Comparison of ENCODE assay signal across 27 cellular contexts in the genomic region with DNA sequence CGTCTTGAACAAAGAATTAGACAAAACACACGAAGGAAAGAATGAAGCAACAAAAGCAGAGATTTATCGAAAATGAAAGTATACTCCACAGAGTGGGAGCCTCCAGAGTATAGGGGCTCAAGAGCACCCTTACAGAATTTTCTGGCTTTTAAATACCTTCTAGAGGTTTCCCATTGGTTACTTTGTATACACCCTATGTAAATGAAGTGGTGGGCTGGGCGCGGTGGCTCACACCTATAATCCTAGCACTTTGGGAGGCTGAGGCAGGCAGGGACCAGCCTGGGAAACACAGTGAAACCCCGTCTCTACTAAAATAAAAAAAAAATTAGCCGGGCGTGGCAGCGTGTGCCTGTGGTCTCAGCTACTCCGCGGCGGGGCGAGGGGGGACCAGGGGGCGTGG. TPM values are rescaled to one million over a fixed set of nuclear protein-coding genes. Genes with fewer than 3 reads are reported as not detected.
DNase-seq lines count a peak whose midpoint lies in the region; ATAC-seq and TF ChIP-seq lines count a peak whose summit lies in the region.
"Had no signal": no experiment of that assay in that cellular context is flagged by ENCODE, and none has a peak within 500 bp of the region (broad histone marks: within the 10 kb centered on the region; RNA-seq: fewer than 3 reads in every experiment).

No MANE protein-coding gene starts in this region.

- H2BK120ac ChIP-seq in IMR-90 (ENCODE audit: low read depth, low read length), result no peak overlapping the region
- no peak overlapping the region for H2BK120ac ChIP-seq in H9 (ENCODE audit: low read depth, low read length, poor library complexity, severe bottlenecking)
- H2BK120ac ChIP-seq in mesenchymal stem cell (ENCODE audit: low read depth, low read length), result no peak overlapping the region

- CTCF ChIA-PET in IMR-90 (lab: Yijun Ruan, JAX), result no interaction called here

- no peak overlapping the region for H2BK5ac ChIP-seq in IMR-90 (ENCODE audit: low read depth, low read length, poor library complexity, severe bottlenecking)
- H2BK5ac ChIP-seq in H9 (ENCODE audit: insufficient read length, low read length), result no peak overlapping the region
- no peak overlapping the region for H2BK5ac ChIP-seq in mesenchymal stem cell (ENCODE audit: low read depth, low read length, poor library complexity, severe bottlenecking)

- ATAC-seq in heart left ventricle (no peak), IMR-90 (ENCODE audit: low read depth) (no peak), HG03025 (IDR thresholded peaks at IDR 0.05; ENCODE audit: low FRiP score, unreplicated experiment) (no peak)
- no peak for ATAC-seq in effector memory CD8-positive, alpha-beta T cell (replicated peaks)
- ATAC-seq: A549; activated CD8-positive, alpha-beta memory T cell treated with anti-CD3 and anti-CD28 coated beads, Interleukin-2, amount 10 ng/mL, durations not matched to agents 7 days and 5 days; sciatic nerve had no signal

- H3K14ac ChIP-seq in IMR-90 (replicated peaks; ENCODE audit: low read depth, low read length), result no peak overlapping the region
- H3K14ac ChIP-seq in H9 (ENCODE audit: insufficient read depth, low read length), result no peak overlapping the region
- no peak overlapping the region for H3K14ac ChIP-seq in mesenchymal stem cell (ENCODE audit: low read length in 2 of 2)

- H2BK12ac ChIP-seq in H9 (ENCODE audit: insufficient read length, low read depth, low read length), result no peak overlapping the region
- no peak overlapping the region for H2BK12ac ChIP-seq in mesenchymal stem cell (ENCODE audit: low read length in 2 of 2)

- dilution Hi-C loops in IMR-90 (cut with HindIII; ENCODE audit: low sequenced_read_pairs, unreplicated experiment), result no loop called here

- H3K4me3 Mint-ChIP-seq in effector memory CD8-positive, alpha-beta T cell, result peak overlapping the region; percentile 19 to 43
- H3K4me3 Mint-ChIP-seq in H9, result no peak overlapping the region
- H3K4me3 Mint-ChIP-seq: activated CD4-positive, alpha-beta T cell treated with anti-CD3 and anti-CD28 coated beads, Interleukin-2, amount 10 ng/mL, durations not matched to agents 24 days and 14 days; activated CD8-positive, alpha-beta memory T cell treated with anti-CD3 and anti-CD28 coated beads, Interleukin-2, amount 10 ng/mL, durations not matched to agents 7 days and 5 days; activated naive CD4-positive, alpha-beta T cell treated with anti-CD3 and anti-CD28 coated beads for 36 hours; nephron progenitor cell; stimulated activated naive CD8-positive, alpha-beta T cell treated with anti-CD3 and anti-CD28 coated beads, Interleukin-15, Interleukin-2, amounts not matched to agents 100 ng/mL and 50 ng/mL, for 24 hours had no signal

- H4K20me1 ChIP-seq in IMR-90 (ENCODE audit: insufficient read depth, low read length), result no peaks in the 10 kb centered on the region
- H4K20me1 ChIP-seq in H9 (ENCODE audit: control insufficient read depth, insufficient read depth, insufficient read length), result no peaks in the 10 kb centered on the region

- H3K79me2 ChIP-seq in H9 (ENCODE audit: insufficient read depth, low read length), result no peaks in the 10 kb centered on the region
- H3K79me2 ChIP-seq: parathyroid adenoma had no signal

- no peak overlapping the region for H4K5ac ChIP-seq in IMR-90 (ENCODE audit: low read depth, low read length)
- no peak overlapping the region for H4K5ac ChIP-seq in H9 (ENCODE audit: insufficient read length, low read depth, low read length)

- H3K23ac ChIP-seq in IMR-90 (ENCODE audit: low read depth, low read length), result no peak overlapping the region
- no peak overlapping the region for H3K23ac ChIP-seq in H9 (ENCODE audit: insufficient read length, low read depth, low read length)
- no peak overlapping the region for H3K23ac ChIP-seq in mesenchymal stem cell (ENCODE audit: low read length in 2 of 2)

- H3K27me3 ChIP-seq in left ventricle myocardium inferior (ENCODE audit: low read depth), result no peaks in the 10 kb centered on the region
- H3K27me3 ChIP-seq in heart left ventricle, result no peaks in the 10 kb centered on the region
- H3K27me3 ChIP-seq in IMR-90 (ENCODE audit: control insufficient read depth, insufficient read depth, low read length), result no peaks in the 10 kb centered on the region
- H3K27me3 ChIP-seq in thymus (ENCODE audit: control insufficient read depth, insufficient read depth), result no peaks in the 10 kb centered on the region
- H3K27me3 ChIP-seq in H9 (ENCODE audit: insufficient read depth, low read length), result no peaks in the 10 kb centered on the region
- no peaks in the 10 kb centered on the region for H3K27me3 ChIP-seq in mesenchymal stem cell (ENCODE audit: control insufficient read depth in 1 of 2, insufficient read depth in 1 of 2, low read length in 2 of 2)
- H3K27me3 ChIP-seq: breast epithelium, tibial artery had no signal

- 90 to 94% (median 92%) methylated on average over 14 of the region's 14 CpGs for WGBS in heart left ventricle, 4 donors
- WGBS in IMR-90 (ENCODE audit: extremely low coverage in 2 of 2, insufficient read length in 1 of 2), 2 experiments, result 100% methylated on average over 1 of the region's 14 CpGs; no CpG with 5 or more reads in 1 of the 2 experiments
- 94% methylated on average over 14 of the region's 14 CpGs for WGBS in thymus
- WGBS in H9 (ENCODE audit: extremely low coverage, insufficient read length, low lambda C conversion rate), result no CpG with 5 or more reads among the region's 14 CpGs
- WGBS in mesenchymal stem cell, result 94% methylated on average over 14 of the region's 14 CpGs

- intact Hi-C loops in left ventricle myocardium inferior (cut with micrococcal nuclease), result no loop called here
- intact Hi-C loops in heart left ventricle (cut with DNase I), result no loop called here
- intact Hi-C loops in IMR-90 (cut with micrococcal nuclease), result no loop called here

- POLR2A ChIA-PET in IMR-90 (lab: Charles Lee; ENCODE audit: unreplicated experiment), result interaction anchor here (0.6 kb wide), 2 partner anchors 114 to 288 kb away, joined by 3 to 4 read pairs; no protein-coding TSS in a partner anchor

- no peak overlapping the region for H3K27ac ChIP-seq in left ventricle myocardium inferior (replicated peaks)
- no peak overlapping the region for H3K27ac ChIP-seq in heart left ventricle
- no peak overlapping the region for H3K27ac ChIP-seq in IMR-90 (ENCODE audit: insufficient read depth, low read length)
- no peak overlapping the region for H3K27ac ChIP-seq in thymus (ENCODE audit: low read depth)
- no peak overlapping the region for H3K27ac ChIP-seq in H9 (ENCODE audit: insufficient read length, low read depth, low read length)
- H3K27ac ChIP-seq in mesenchymal stem cell (ENCODE audit: low read length, poor library complexity, severe bottlenecking), result no peak overlapping the region
- H3K27ac ChIP-seq: A549, parathyroid adenoma, PC-9, tibial artery, VCaP had no signal

- no peak overlapping the region for H4K91ac ChIP-seq in IMR-90 (ENCODE audit: insufficient read depth, low read depth, low read length)
- no peak overlapping the region for H4K91ac ChIP-seq in H9 (ENCODE audit: insufficient read length, low read depth, low read length)
- H4K91ac ChIP-seq in mesenchymal stem cell (ENCODE audit: low read length), result no peak overlapping the region

- no TSS peak for BruUV-seq in IMR-90 (replicated peaks; lab: Mats Ljungman, UMichigan)

- H3K56ac ChIP-seq in IMR-90 (ENCODE audit: extremely low read depth, insufficient read depth, low read length), result no peak overlapping the region
- H3K56ac ChIP-seq in H9 (ENCODE audit: insufficient read length, low read depth, low read length), result no peak overlapping the region

- H2AK5ac ChIP-seq in IMR-90 (ENCODE audit: low read depth, low read length) (no peak overlapping the region), H9 (ENCODE audit: insufficient read length, low read length) (no peak overlapping the region), mesenchymal stem cell (ENCODE audit: low read length, severe bottlenecking) (no peak overlapping the region)

- H3K27ac Mint-ChIP-seq in effector memory CD8-positive, alpha-beta T cell, result no peak overlapping the region
- H3K27ac Mint-ChIP-seq in H9, result no peak overlapping the region
- H3K27ac Mint-ChIP-seq: activated CD4-positive, alpha-beta T cell treated with anti-CD3 and anti-CD28 coated beads, Interleukin-2, amount 10 ng/mL, durations not matched to agents 24 days and 14 days; activated CD8-positive, alpha-beta memory T cell treated with anti-CD3 and anti-CD28 coated beads, Interleukin-2, amount 10 ng/mL, durations not matched to agents 7 days and 5 days; activated naive CD4-positive, alpha-beta T cell treated with anti-CD3 and anti-CD28 coated beads for 36 hours; nephron progenitor cell; stimulated activated naive CD8-positive, alpha-beta T cell treated with anti-CD3 and anti-CD28 coated beads, Interleukin-15, Interleukin-2, amounts not matched to agents 100 ng/mL and 50 ng/mL, for 24 hours had no signal

- H2BK20ac ChIP-seq in IMR-90 (ENCODE audit: low read depth, low read length), result no peak overlapping the region
- H2BK20ac ChIP-seq in H9 (ENCODE audit: low read depth, low read length, poor library complexity, severe bottlenecking), result no peak overlapping the region

- no peak overlapping the region for H3T11ph ChIP-seq in H9 (ENCODE audit: low read length)

- TF ChIP-seq POLR2A in heart left ventricle (IDR thresholded peaks at IDR 0.05), result no peak
- TF ChIP-seq POLR2A in IMR-90 (IDR thresholded peaks at IDR 0.05; ENCODE audit: low read depth, low read length), result no peak

- H2BK15ac ChIP-seq in IMR-90 (ENCODE audit: low read depth, low read length) (no peak overlapping the region), H9 (ENCODE audit: low read depth, low read length) (no peak overlapping the region), mesenchymal stem cell (ENCODE audit: low read depth, poor library complexity, severe bottlenecking) (no peak overlapping the region)

- H3K23me2 ChIP-seq in H9 (ENCODE audit: insufficient read length, low read depth, low read length, poor library complexity, severe bottlenecking), result no peaks in the 10 kb centered on the region

- H3K79me1 ChIP-seq in IMR-90 (ENCODE audit: low read depth in 1 of 2, low read length in 2 of 2), result no peaks in the 10 kb centered on the region
- H3K79me1 ChIP-seq in H9 (ENCODE audit: insufficient read depth, low read depth, low read length, poor library complexity, severe bottlenecking), result no peaks in the 10 kb centered on the region
- no peaks in the 10 kb centered on the region for H3K79me1 ChIP-seq in mesenchymal stem cell (replicated peaks; ENCODE audit: low read length, poor library complexity, severe bottlenecking)

- H3K4ac ChIP-seq in IMR-90 (ENCODE audit: low read depth, low read length) (no peak overlapping the region), H9 (ENCODE audit: low read depth, low read length) (no peak overlapping the region), mesenchymal stem cell (ENCODE audit: low read depth in 1 of 2, low read length in 2 of 2) (no peak overlapping the region)

- H3K4me1 Mint-ChIP-seq in effector memory CD8-positive, alpha-beta T cell (ENCODE audit: low read depth in 2 of 2), result no peaks in the 10 kb centered on the region
- H3K4me1 Mint-ChIP-seq in H9, result peaks cover 5 to 7% of the 10 kb centered on the region in 2 experiments; a peak in 3 of 4 replicates
- H3K4me1 Mint-ChIP-seq: activated CD4-positive, alpha-beta T cell treated with anti-CD3 and anti-CD28 coated beads, Interleukin-2, amount 10 ng/mL, durations not matched to agents 24 days and 14 days; activated CD8-positive, alpha-beta memory T cell treated with anti-CD3 and anti-CD28 coated beads, Interleukin-2, amount 10 ng/mL, durations not matched to agents 7 days and 5 days; nephron progenitor cell had no signal

- H3K9me3 ChIP-seq in left ventricle myocardium inferior (replicated peaks) (peaks cover 4% of the 10 kb centered on the region), heart left ventricle (peaks cover 0 to 8% (median 0%) of the 10 kb centered on the region in 12 donors), IMR-90 (ENCODE audit: control insufficient read depth, insufficient read depth, low read length) (peaks cover 9% of the 10 kb centered on the region), thymus (ENCODE audit: control insufficient read depth) (no peaks in the 10 kb centered on the region), H9 (ENCODE audit: control insufficient read depth, low read depth, low read length) (no peaks in the 10 kb centered on the region), mesenchymal stem cell (ENCODE audit: control insufficient read depth, low read length) (peaks cover 10% of the 10 kb centered on the region)
- H3K9me3 ChIP-seq: tibial artery had no signal

- H3K36me3 Mint-ChIP-seq in effector memory CD8-positive, alpha-beta T cell (ENCODE audit: insufficient read depth), result no peaks in the 10 kb centered on the region
- H3K36me3 Mint-ChIP-seq in H9 (ENCODE audit: insufficient read depth in 1 of 3, low read depth in 3 of 3), result peaks cover 0 to 15% (median 3%) of the 10 kb centered on the region in 3 experiments; a peak in 3 of 7 replicates
- H3K36me3 Mint-ChIP-seq: activated CD8-positive, alpha-beta memory T cell treated with anti-CD3 and anti-CD28 coated beads, Interleukin-2, amount 10 ng/mL, durations not matched to agents 7 days and 5 days had no signal

- H3K36me3 ChIP-seq in left ventricle myocardium inferior (no peaks in the 10 kb centered on the region), heart left ventricle (no peaks in the 10 kb centered on the region), IMR-90 (ENCODE audit: control insufficient read depth, insufficient read depth, low read length) (no peaks in the 10 kb centered on the region), thymus (ENCODE audit: control insufficient read depth, insufficient read depth) (no peaks in the 10 kb centered on the region), mesenchymal stem cell (ENCODE audit: control insufficient read depth in 1 of 2, insufficient read depth in 2 of 2, low read depth in 1 of 2, low read length in 2 of 2) (no peaks in the 10 kb centered on the region)
- H3K36me3 ChIP-seq: breast epithelium, tibial artery had no signal

- DNase-seq in left ventricle myocardium inferior (no peak), heart left ventricle (no peak), IMR-90 (no peak), H9 (no peak), mesenchymal stem cell (no peak)
- DNase-seq in effector memory CD8-positive, alpha-beta T cell, result no peak
- DNase-seq: activated CD4-positive, alpha-beta T cell treated with anti-CD3 and anti-CD28 coated beads, Interleukin-2, amount 10 ng/mL, durations not matched to agents 24 days and 14 days; activated CD8-positive, alpha-beta memory T cell treated with anti-CD3 and anti-CD28 coated beads, Interleukin-2, amount 10 ng/mL, durations not matched to agents 7 days and 5 days; activated naive CD4-positive, alpha-beta T cell treated with anti-CD3 and anti-CD28 coated beads for 36 hours; amniotic stem cell; NCI-H1092; NCI-H1694 treated with DMSO at 0.1 percent for 48 hours; NCI-H524; nephron progenitor cell; PC-9; SIG-M5; SW 1271; T-helper 9 cell; tibial artery had no signal

- no peaks in the 10 kb centered on the region for H3K9me3 Mint-ChIP-seq in effector memory CD8-positive, alpha-beta T cell
- H3K9me3 Mint-ChIP-seq in H9, result peaks cover 13 to 17% of the 10 kb centered on the region in 2 experiments

- TF ChIP-seq CTCF in left ventricle myocardium inferior (IDR thresholded peaks at IDR 0.05; ENCODE audit: borderline replicate concordance) (no peak), heart left ventricle (IDR thresholded peaks at IDR 0.05) (no peak), IMR-90 (conservative IDR thresholded peaks at IDR 0.05; ENCODE audit: low read depth, low read length) (no peak), H9 (conservative IDR thresholded peaks at IDR 0.05) (no peak)

- H3K18ac ChIP-seq in IMR-90 (ENCODE audit: low read depth, low read length) (no peak overlapping the region), H9 (ENCODE audit: insufficient read length, low read depth, low read length) (no peak overlapping the region), mesenchymal stem cell (ENCODE audit: low read depth in 1 of 2, low read length in 2 of 2) (no peak overlapping the region)

- H3K4me1 ChIP-seq in left ventricle myocardium inferior (peaks cover 9% of the 10 kb centered on the region), heart left ventricle (peaks cover 0 to 7% (median 0%) of the 10 kb centered on the region in 12 donors), IMR-90 (ENCODE audit: control insufficient read depth, insufficient read depth, low read length) (no peaks in the 10 kb centered on the region), thymus (ENCODE audit: control insufficient read depth, insufficient read depth, low read length) (no peaks in the 10 kb centered on the region), H9 (ENCODE audit: insufficient read depth, low read length) (no peaks in the 10 kb centered on the region), mesenchymal stem cell (ENCODE audit: control insufficient read depth, insufficient read depth, low read depth, low read length) (no peaks in the 10 kb centered on the region)
- H3K4me1 ChIP-seq: A549, breast epithelium, parathyroid adenoma had no signal

- no peak overlapping the region for H2AK9ac ChIP-seq in IMR-90 (replicated peaks; ENCODE audit: low read depth, low read length, poor library complexity)

- TF ChIP-seq RAD21 in IMR-90 (IDR thresholded peaks at IDR 0.05; ENCODE audit: low read length), result no peak

- no peak overlapping the region for H4K8ac ChIP-seq in IMR-90 (ENCODE audit: low read depth in 2 of 2, low read length in 2 of 2)
- H4K8ac ChIP-seq in H9 (replicated peaks; ENCODE audit: insufficient read length, low read depth, low read length), result no peak overlapping the region
- H4K8ac ChIP-seq in mesenchymal stem cell (ENCODE audit: low read length), result no peak overlapping the region

- H3K27me3 Mint-ChIP-seq in effector memory CD8-positive, alpha-beta T cell, result peaks cover 9 to 13% of the 10 kb centered on the region in 2 donors
- H3K27me3 Mint-ChIP-seq in H9 (ENCODE audit: low read depth), result no peaks in the 10 kb centered on the region
- H3K27me3 Mint-ChIP-seq: stimulated activated naive CD8-positive, alpha-beta T cell treated with anti-CD3 and anti-CD28 coated beads, Interleukin-15, Interleukin-2, amounts not matched to agents 100 ng/mL and 50 ng/mL, for 24 hours had no signal

- no peak overlapping the region for H3K9ac ChIP-seq in IMR-90 (ENCODE audit: low read depth, low read length)
- H3K9ac ChIP-seq in H9 (ENCODE audit: extremely low read depth, insufficient read length, low read length), result no peak overlapping the region
- H3K9ac ChIP-seq in mesenchymal stem cell (ENCODE audit: low read length), result no peak overlapping the region
- H3K9ac ChIP-seq: parathyroid adenoma had no signal

- H3K4me2 ChIP-seq in IMR-90 (ENCODE audit: low read depth, low read length) (peak overlapping the region; percentile 33; the same call in 1 of the 2 replicates), H9 (ENCODE audit: insufficient read depth, insufficient read length, low read length) (no peak overlapping the region), mesenchymal stem cell (ENCODE audit: low read length, poor library complexity, severe bottlenecking) (no peak overlapping the region)
- H3K4me2 ChIP-seq: A549, PC-9 had no signal

- in situ Hi-C loops in IMR-90 (cut with MboI; ENCODE audit: low sequenced_read_pairs), result no loop called here

- H2AFZ ChIP-seq in IMR-90 (replicated peaks; ENCODE audit: low read length, poor library complexity) (no peak overlapping the region), H9 (ENCODE audit: low read length) (no peak overlapping the region), mesenchymal stem cell (ENCODE audit: low read depth, low read length) (no peak overlapping the region)
- H2AFZ ChIP-seq: parathyroid adenoma, PC-9 had no signal

- no peaks in the 10 kb centered on the region for H3K9me1 ChIP-seq in IMR-90 (ENCODE audit: insufficient read depth, low read length)

- H3K4me3 ChIP-seq in left ventricle myocardium inferior (peak overlapping the region; percentile 32), heart left ventricle (peak overlapping the region in 5 of 12 donors; percentile 7 to 31 (median 22)), IMR-90 (ENCODE audit: insufficient read depth, low read depth, low read length) (no peak overlapping the region; the same call in 1 of the 2 replicates), thymus (ENCODE audit: low read length) (peak overlapping the region; percentile 7), mesenchymal stem cell (ENCODE audit: insufficient read depth in 1 of 2, low read depth in 1 of 2, low read length in 2 of 2) (no peak overlapping the region)
- H3K4me3 ChIP-seq: A549, PC-9 had no signal

RNA-seq across cellular contexts. Expression of a gene that starts 13.1 kb away (rescaled TPM):
- total RNA-seq in left ventricle myocardium inferior (59.6 TPM), heart left ventricle (10 to 100 TPM; 41.2 to 71.1 (median 57.0) TPM), IMR-90 (2012; rRNA removed) (70.1 and 102 TPM in 2 replicates), H9 (2021) (79.8 and 81.1 TPM in 2 replicates)
- polyA plus RNA-seq in heart left ventricle (10 to 100 TPM; 37.8 to 53.0 TPM), IMR-90 (2012; rRNA removed) (36.7 and 44.8 TPM in 2 replicates), thymus (36.7 TPM)
- 8.0 and 9.4 TPM in 2 replicates for polyA plus RNA-seq in IMR-90 (2012; cell fraction: cytosol; rRNA removed)
- polyA plus RNA-seq in IMR-90 (2012; cell fraction: nucleus; rRNA removed; ENCODE audit: low replicate concordance), result 13.5 and 72.4 TPM in 2 replicates
- polyA plus RNA-seq in mesenchymal stem cell (2013, experiment 1 of 2), result 37.4 TPM
- 37.7 TPM for polyA plus RNA-seq in mesenchymal stem cell (2013, experiment 2 of 2)

Comparison
In these comparisons a context has a peak if more than half of its experiments do, and no peak if none do; other contexts are left out.
1. H3K4me3 ChIP-seq: peak in left ventricle myocardium inferior (single experiment) and thymus (single experiment); none in IMR-90 (single experiment) and mesenchymal stem cell (0 of 2).
2. H3K4me3 Mint-ChIP-seq: peak in effector memory CD8-positive, alpha-beta T cell (2 of 2); none in H9 (0 of 2).